Comparison of ENCODE assay signal across 8 cellular contexts in the genomic region with DNA sequence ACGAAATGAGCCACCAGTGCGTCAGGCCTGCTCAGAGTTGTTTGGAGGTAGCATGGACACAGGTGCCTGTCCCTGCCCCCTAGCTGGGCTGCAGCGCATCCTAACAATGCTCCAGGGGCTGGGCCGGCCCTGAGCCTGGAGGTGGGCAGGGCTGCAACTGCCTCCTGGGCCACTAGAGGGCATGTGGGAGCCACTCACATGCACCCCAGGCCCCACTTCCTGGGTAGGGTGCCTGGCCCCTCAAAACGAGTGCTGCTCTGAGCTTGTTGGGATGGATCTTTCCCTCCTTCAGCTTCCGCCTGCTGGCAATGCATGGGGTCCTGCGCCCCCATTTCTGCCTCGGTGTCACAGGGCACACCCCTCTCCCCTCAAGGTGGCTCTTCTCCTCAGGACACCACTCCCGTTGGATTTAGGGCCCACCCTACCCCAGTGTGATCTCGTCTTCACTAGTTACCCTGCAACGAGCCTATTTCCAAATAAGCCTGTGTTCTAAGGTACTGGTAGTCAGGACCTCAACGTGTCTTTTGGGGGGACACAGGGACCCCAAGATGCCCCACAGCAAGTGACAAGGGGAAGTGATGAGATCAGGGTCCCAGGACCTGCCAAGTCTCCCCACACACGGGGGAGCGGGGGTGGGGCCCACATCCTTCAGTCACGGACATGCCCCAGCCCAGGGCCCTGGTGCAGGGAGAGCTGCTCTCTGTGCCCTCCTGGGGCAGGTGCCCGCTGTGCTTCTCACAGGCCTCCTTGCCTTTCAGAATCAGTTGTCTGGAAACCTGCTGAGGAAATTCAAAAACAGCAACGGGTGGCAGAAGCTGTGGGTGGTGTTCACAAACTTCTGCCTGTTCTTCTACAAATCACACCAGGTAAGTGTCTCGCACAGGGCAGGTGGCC.
A peak's percentile ranks its signal among the peaks of the same experiment; 100 is the strongest.
DNase-seq lines count a peak whose midpoint lies in the region; ATAC-seq and TF ChIP-seq lines count a peak whose summit lies in the region.

No MANE protein-coding gene starts in this region.

- intact Hi-C loops in uterus (cut with DNase I; ENCODE audit: low total_unique reads): loop anchor here (5.0 kb wide), 1 partner anchor 127 kb away; no protein-coding TSS in a partner anchor

- peak; percentile 43 for DNase-seq in COR-L47 (lab: John Stamatoyannopoulos, UW)
- no peak for DNase-seq in RWPE2 (ENCODE audit: low spot score)
- peak; percentile 68 for DNase-seq in activated effector memory CD4-positive, alpha-beta T cell treated with Interleukin-2 at 50 U/mL for 16 hours
- DNase-seq in foreskin keratinocyte: peak in 1 of 2 donors; percentile 51
- peak; percentile 70 for DNase-seq in progenitor cell of endocrine pancreas (ENCODE audit: low spot score, unreplicated experiment)
- DNase-seq in uterus: peak; percentile 76 to 82

- peak; percentile 94 for TF ChIP-seq CTCF in RWPE2 (IDR thresholded peaks at IDR 0.05; ENCODE audit: poor library complexity, severe bottlenecking)
- peak; percentile 91 for TF ChIP-seq CTCF in foreskin keratinocyte (conservative IDR thresholded peaks at IDR 0.05)
- peak; percentile 97 for TF ChIP-seq CTCF in progenitor cell of endocrine pancreas (IDR thresholded peaks at IDR 0.05; ENCODE audit: unreplicated experiment)
- peak; percentile 95 to 98 (median 97) for TF ChIP-seq CTCF in uterus (IDR thresholded peaks at IDR 0.05)

- H3K9me3 ChIP-seq in RWPE2 (ENCODE audit: severe bottlenecking): no peaks in the 10 kb centered on the region
- H3K9me3 ChIP-seq in uterus: no peaks in the 10 kb centered on the region

- H3K4me1 ChIP-seq in RWPE2 (ENCODE audit: insufficient read depth, poor library complexity, severe bottlenecking) (peaks cover 6% of the 10 kb centered on the region), foreskin keratinocyte (peaks cover 3% of the 10 kb centered on the region), uterus (peaks cover 4 to 8% of the 10 kb centered on the region in 2 donors)

- ATAC-seq in GM19438 (IDR thresholded peaks at IDR 0.05; ENCODE audit: low read depth, unreplicated experiment) (peak; percentile 91), HG03520 (IDR thresholded peaks at IDR 0.05; ENCODE audit: unreplicated experiment) (peak; percentile 87), RWPE2 (ENCODE audit: low read depth) (peak; percentile 77), foreskin keratinocyte (peak; percentile 74)

- peaks cover 33% of the 10 kb centered on the region for H3K36me3 ChIP-seq in RWPE2 (ENCODE audit: low read depth)
- no peaks in the 10 kb centered on the region for H3K36me3 ChIP-seq in uterus

- no peak overlapping the region for H3K4me3 ChIP-seq in RWPE2 (ENCODE audit: severe bottlenecking)
- no peak overlapping the region for H3K4me3 ChIP-seq in uterus

- H3K4me1 Mint-ChIP-seq in progenitor cell of endocrine pancreas (ENCODE audit: low read depth): peaks cover 14% of the 10 kb centered on the region

- peak overlapping the region; percentile 11 for H3K27ac ChIP-seq in RWPE2 (ENCODE audit: poor library complexity, severe bottlenecking)
- H3K27ac ChIP-seq in foreskin keratinocyte: no peak overlapping the region
- peak overlapping the region; percentile 61 to 62 for H3K27ac ChIP-seq in uterus

- no peaks in the 10 kb centered on the region for H3K9me3 Mint-ChIP-seq in progenitor cell of endocrine pancreas (ENCODE audit: low read depth)

- no peaks in the 10 kb centered on the region for H3K27me3 Mint-ChIP-seq in progenitor cell of endocrine pancreas

- H3K27me3 ChIP-seq in RWPE2 (ENCODE audit: insufficient read depth, poor library complexity, severe bottlenecking): no peaks in the 10 kb centered on the region
- H3K27me3 ChIP-seq in foreskin keratinocyte: no peaks in the 10 kb centered on the region
- no peaks in the 10 kb centered on the region for H3K27me3 ChIP-seq in uterus

- H3K27ac Mint-ChIP-seq in progenitor cell of endocrine pancreas: peak overlapping the region; percentile 59

- no peak overlapping the region for H3K4me3 Mint-ChIP-seq in progenitor cell of endocrine pancreas (ENCODE audit: low read depth)

- TF ChIP-seq POLR2A in uterus (IDR thresholded peaks at IDR 0.05): no peak

- H3K36me3 Mint-ChIP-seq in progenitor cell of endocrine pancreas (ENCODE audit: insufficient read depth): peaks cover 25% of the 10 kb centered on the region
